Comparison of ENCODE assay signal across 12 cellular contexts in the genomic region with DNA sequence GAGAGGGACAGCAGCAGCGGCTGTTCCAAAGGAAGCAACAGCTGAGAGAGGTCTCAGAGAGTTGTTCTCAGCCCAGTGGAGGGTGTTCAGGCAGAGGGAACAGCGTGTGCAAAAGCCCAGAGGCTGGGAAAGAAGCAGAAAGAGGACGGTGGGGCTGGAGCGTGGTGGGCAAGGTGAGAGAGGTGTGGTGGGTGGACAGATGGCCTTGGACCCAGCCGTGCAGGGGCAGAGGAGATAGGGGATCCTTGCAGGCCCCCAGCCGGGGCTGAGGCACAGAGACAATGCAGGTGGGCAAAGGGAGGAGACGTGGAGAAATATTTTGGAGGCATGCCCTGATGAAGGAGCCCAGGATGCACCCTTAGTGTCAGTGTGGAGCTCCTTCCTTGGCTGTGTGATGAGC. TPM values are rescaled to one million over a fixed set of nuclear protein-coding genes. Genes with fewer than 3 reads are reported as not detected.
DNase-seq lines count a peak whose midpoint lies in the region.
"Not testable (repeated sequence)": the region's sequence is repeated elsewhere in the genome, so short reads cannot be mapped to it uniquely, and the experiment has no call there.
"Had no signal": no experiment of that assay in that cellular context is flagged by ENCODE, and none has a peak within 500 bp of the region (broad histone marks: within the 10 kb centered on the region; RNA-seq: fewer than 3 reads in every experiment).

No MANE protein-coding gene starts in this region.

- H3K4me1 Mint-ChIP-seq in T-helper 2 cell treated with Interferon-gamma antibody and Interleukin-4, amounts not matched to agents 5 μg/mL and 100 μg/mL, for 36 hours (ENCODE audit: low read depth); activated naive CD4-positive, alpha-beta T cell treated with anti-CD3 and anti-CD28 coated beads, Interleukin-2, amount 10 ng/mL, durations not matched to agents 7 days and 5 days; activated naive CD8-positive, alpha-beta T cell (ENCODE audit: low read depth); dendritic cell treated with granulocyte-macrophage colony-stimulating factor and Interleukin-4, amounts not matched to agents 40 ng/mL and 50 ng/mL, for 4 days (ENCODE audit: low read depth): not testable (repeated sequence)

- intact Hi-C loops in dendritic cell treated with granulocyte-macrophage colony-stimulating factor and Interleukin-4, amounts not matched to agents 40 ng/mL and 50 ng/mL, for 4 days (cut with micrococcal nuclease), result not testable (repeated sequence)

- not testable (repeated sequence) for H3K9me3 Mint-ChIP-seq in T-helper 2 cell treated with Interferon-gamma antibody and Interleukin-4, amounts not matched to agents 5 μg/mL and 100 μg/mL, for 36 hours; activated naive CD4-positive, alpha-beta T cell treated with anti-CD3 and anti-CD28 coated beads, Interleukin-2, amount 10 ng/mL, durations not matched to agents 7 days and 5 days; activated naive CD8-positive, alpha-beta T cell (ENCODE audit: low read depth); dendritic cell treated with granulocyte-macrophage colony-stimulating factor and Interleukin-4, amounts not matched to agents 40 ng/mL and 50 ng/mL, for 4 days

- not testable (repeated sequence) for H3K27ac Mint-ChIP-seq in T-helper 2 cell treated with Interferon-gamma antibody and Interleukin-4, amounts not matched to agents 5 μg/mL and 100 μg/mL, for 36 hours; activated naive CD4-positive, alpha-beta T cell treated with anti-CD3 and anti-CD28 coated beads, Interleukin-2, amount 10 ng/mL, durations not matched to agents 7 days and 5 days; activated naive CD8-positive, alpha-beta T cell
- peak overlapping the region; percentile 9 for H3K27ac Mint-ChIP-seq in dendritic cell treated with granulocyte-macrophage colony-stimulating factor and Interleukin-4, amounts not matched to agents 40 ng/mL and 50 ng/mL, for 4 days

- H3K27me3 Mint-ChIP-seq in T-helper 2 cell treated with Interferon-gamma antibody and Interleukin-4, amounts not matched to agents 5 μg/mL and 100 μg/mL, for 36 hours (ENCODE audit: low read depth), result peaks cover 12% of the 10 kb centered on the region
- peaks cover 69% of the 10 kb centered on the region for H3K27me3 Mint-ChIP-seq in activated naive CD4-positive, alpha-beta T cell treated with anti-CD3 and anti-CD28 coated beads, Interleukin-2, amount 10 ng/mL, durations not matched to agents 7 days and 5 days
- H3K27me3 Mint-ChIP-seq in activated naive CD8-positive, alpha-beta T cell, result not testable (repeated sequence)
- H3K27me3 Mint-ChIP-seq in dendritic cell treated with granulocyte-macrophage colony-stimulating factor and Interleukin-4, amounts not matched to agents 40 ng/mL and 50 ng/mL, for 4 days, result peaks cover 41% of the 10 kb centered on the region

- not testable (repeated sequence) for H3K36me3 Mint-ChIP-seq in T-helper 2 cell treated with Interferon-gamma antibody and Interleukin-4, amounts not matched to agents 5 μg/mL and 100 μg/mL, for 36 hours (ENCODE audit: low read depth); activated naive CD4-positive, alpha-beta T cell treated with anti-CD3 and anti-CD28 coated beads, Interleukin-2, amount 10 ng/mL, durations not matched to agents 7 days and 5 days; activated naive CD8-positive, alpha-beta T cell; dendritic cell treated with granulocyte-macrophage colony-stimulating factor and Interleukin-4, amounts not matched to agents 40 ng/mL and 50 ng/mL, for 4 days (ENCODE audit: low read depth)

- DNase-seq in T-helper 2 cell treated with Interferon-gamma antibody and Interleukin-4, amounts not matched to agents 5 μg/mL and 100 μg/mL, for 36 hours (ENCODE audit: low spot score); activated naive CD4-positive, alpha-beta T cell treated with anti-CD3 and anti-CD28 coated beads, Interleukin-2, amount 10 ng/mL, durations not matched to agents 7 days and 5 days: not testable (repeated sequence)
- DNase-seq in mesenteric fat pad (ENCODE audit: low spot score), result peak; percentile 59

- CTCF ChIA-PET in activated naive CD4-positive, alpha-beta T cell treated with anti-CD3 and anti-CD28 coated beads, Interleukin-2, amount 10 ng/mL, durations not matched to agents 7 days and 5 days (lab: Charles Lee), result not testable (repeated sequence)

- H3K4me3 Mint-ChIP-seq in T-helper 2 cell treated with Interferon-gamma antibody and Interleukin-4, amounts not matched to agents 5 μg/mL and 100 μg/mL, for 36 hours, result peak overlapping the region; percentile 36
- peak overlapping the region; percentile 26 for H3K4me3 Mint-ChIP-seq in activated naive CD4-positive, alpha-beta T cell treated with anti-CD3 and anti-CD28 coated beads, Interleukin-2, amount 10 ng/mL, durations not matched to agents 7 days and 5 days
- H3K4me3 Mint-ChIP-seq in activated naive CD8-positive, alpha-beta T cell, result peak overlapping the region; percentile 54
- H3K4me3 Mint-ChIP-seq in dendritic cell treated with granulocyte-macrophage colony-stimulating factor and Interleukin-4, amounts not matched to agents 40 ng/mL and 50 ng/mL, for 4 days, result not testable (repeated sequence)

RNA-seq across cellular contexts. Expression of a gene that starts 58.4 kb away (rescaled TPM):
- not detected for total RNA-seq in mesenteric fat pad
- total RNA-seq: A673; CD4-positive, alpha-beta memory T cell; CD4-positive, CD25-positive, alpha-beta regulatory T cell; CD8-positive, alpha-beta memory T cell; Daoy; G401; GM12878 had no signal
